In the genomic region with DNA sequence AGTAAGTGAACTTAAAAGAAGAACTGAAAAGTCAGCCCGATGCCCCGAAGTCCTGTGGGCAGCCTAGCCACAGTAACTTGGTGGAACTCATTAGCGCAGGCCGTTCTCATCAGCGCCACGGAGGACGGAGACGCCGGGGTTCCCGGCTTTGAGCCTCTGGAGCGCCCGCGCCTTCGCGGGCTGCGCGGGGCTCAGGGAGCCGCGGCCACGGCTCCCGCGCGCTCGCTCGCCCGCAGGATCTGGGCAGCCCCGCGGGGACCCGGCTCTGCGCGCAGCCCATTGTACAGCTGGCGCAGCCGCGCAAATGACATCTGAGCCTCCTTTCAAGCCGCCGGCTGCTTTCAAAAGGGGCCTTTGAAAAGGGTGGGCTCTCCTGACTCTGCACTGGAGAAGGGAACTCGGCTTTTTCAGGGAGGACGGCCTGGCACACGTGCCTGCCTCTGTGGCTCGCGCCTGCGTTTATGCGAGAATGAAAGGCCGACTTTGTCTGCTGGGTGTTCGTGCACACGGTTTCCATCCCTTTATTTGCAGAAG, we compare ENCODE assay signal across 8 cellular contexts. TPM values are rescaled to one million over a fixed set of nuclear protein-coding genes. Genes with fewer than 3 reads are reported as not detected.
DNase-seq lines count a peak whose midpoint lies in the region; ATAC-seq and TF ChIP-seq lines count a peak whose summit lies in the region.

No MANE protein-coding gene starts in this region.

- DNase-seq in D341Med (ENCODE audit: low spot score) (peak; percentile 56), NCI-H1092 (lab: John Stamatoyannopoulos, UW) (peak; percentile 43), fibroblast of villous mesenchyme (ENCODE audit: low read depth) (no peak), occipital lobe (lab: John Stamatoyannopoulos, UW) (peak; percentile 39), progenitor cell of endocrine pancreas (ENCODE audit: low spot score, unreplicated experiment) (no peak), kidney glomerular epithelial cell (lab: John Stamatoyannopoulos, UW) (no peak)

- peaks cover 5% of the 10 kb centered on the region for H3K4me1 Mint-ChIP-seq in progenitor cell of endocrine pancreas (ENCODE audit: low read depth)

- H3K36me3 Mint-ChIP-seq in progenitor cell of endocrine pancreas (ENCODE audit: insufficient read depth): no peaks in the 10 kb centered on the region

- no peak overlapping the region for H3K27ac Mint-ChIP-seq in progenitor cell of endocrine pancreas

- TF ChIP-seq CTCF in fibroblast of villous mesenchyme (IDR thresholded peaks at IDR 0.05; ENCODE audit: insufficient read depth, low read depth, low read length) (no peak), progenitor cell of endocrine pancreas (IDR thresholded peaks at IDR 0.05; ENCODE audit: unreplicated experiment) (no peak)

- no peaks in the 10 kb centered on the region for H3K9me3 Mint-ChIP-seq in progenitor cell of endocrine pancreas (ENCODE audit: low read depth)

- H3K4me3 ChIP-seq in fibroblast of villous mesenchyme (ENCODE audit: low read depth, low read length): peak overlapping the region; percentile 34

- H3K27me3 Mint-ChIP-seq in progenitor cell of endocrine pancreas: peaks cover 22% of the 10 kb centered on the region

- no peak for ATAC-seq in HG03095 (IDR thresholded peaks at IDR 0.05; ENCODE audit: unreplicated experiment)
- ATAC-seq in HG02852 (IDR thresholded peaks at IDR 0.05; ENCODE audit: unreplicated experiment): no peak

- H3K4me3 Mint-ChIP-seq in progenitor cell of endocrine pancreas (ENCODE audit: low read depth): no peak overlapping the region

RNA-seq across cellular contexts. Expression of gene TLR4, which starts 40.7 kb away (rescaled TPM):
- 8.4 and 18.1 TPM in 2 replicates for total RNA-seq in fibroblast of villous mesenchyme
- total RNA-seq in occipital lobe: 10.8 TPM
- not detected in 2 replicates for total RNA-seq in progenitor cell of endocrine pancreas

Comparison
In these comparisons a context has a peak if more than half of its experiments do, and no peak if none do; other contexts are left out.
1. DNase-seq: peak in D341Med (single experiment), NCI-H1092 (single experiment) and occipital lobe (single experiment); none in fibroblast of villous mesenchyme (single experiment), progenitor cell of endocrine pancreas (single experiment) and kidney glomerular epithelial cell (single experiment).